ENCODE assay signal across 8 cellular contexts in genomic region chr3:15429080-15429479, GRCh38. TPM values are rescaled to one million over a fixed set of nuclear protein-coding genes. Genes with fewer than 3 reads are reported as not detected.
DNase-seq lines count a peak whose midpoint lies in the region; FAIRE-seq and TF ChIP-seq lines count a peak whose summit lies in the region.

No MANE protein-coding gene starts in this region.

- H3K27ac ChIP-seq in OCI-LY1 (ENCODE audit: low read depth, low read length, poor library complexity, severe bottlenecking) = no peak overlapping the region
- H3K27ac ChIP-seq in ectodermal cell (ENCODE audit: insufficient read depth, low read depth, low read length, poor library complexity, severe bottlenecking) = no peak overlapping the region
- peak overlapping the region; percentile 88 for H3K27ac ChIP-seq in neutrophil

- TF ChIP-seq POLR2A in H54 (IDR thresholded peaks at IDR 0.05; ENCODE audit: low read depth, low read length) (no peak), GM12891 (IDR thresholded peaks at IDR 0.05; ENCODE audit: low read depth, low read length) (no peak)

- peak overlapping the region; percentile 83; the same call in 1 of the 2 replicates for H3K9ac ChIP-seq in OCI-LY1 (ENCODE audit: low read length)

- peaks cover 25% of the 10 kb centered on the region for H3K36me3 Mint-ChIP-seq in Caco-2 (ENCODE audit: insufficient read depth, unreplicated experiment)

- no peak overlapping the region for H3K27ac Mint-ChIP-seq in Caco-2 (ENCODE audit: unreplicated experiment)

- H3K9me3 ChIP-seq in Caco-2 (no peaks in the 10 kb centered on the region), OCI-LY1 (ENCODE audit: low read length) (no peaks in the 10 kb centered on the region), ectodermal cell (ENCODE audit: control insufficient read depth, low read length) (no peaks in the 10 kb centered on the region), neutrophil (no peaks in the 10 kb centered on the region)

- no peak for TF ChIP-seq CTCF in Caco-2 (IDR thresholded peaks at IDR 0.05; ENCODE audit: insufficient read depth in 1 of 2, low read depth in 1 of 2, low read length in 1 of 2, severe bottlenecking in 1 of 2, unreplicated experiment in 1 of 2)
- TF ChIP-seq CTCF in OCI-LY1 (IDR thresholded peaks at IDR 0.05; ENCODE audit: low read length) = no peak
- TF ChIP-seq CTCF in neutrophil (IDR thresholded peaks at IDR 0.05) = no peak

- H3K4me1 ChIP-seq in Caco-2 (no peaks in the 10 kb centered on the region), OCI-LY1 (ENCODE audit: insufficient read depth, low read length, severe bottlenecking) (peaks cover 37% of the 10 kb centered on the region), ectodermal cell (ENCODE audit: control insufficient read depth, insufficient read depth, low read length) (no peaks in the 10 kb centered on the region), neutrophil (ENCODE audit: control insufficient read depth in 1 of 2, insufficient read depth in 1 of 2, low read depth in 1 of 2, low read length in 1 of 2) (peaks cover 18 to 25% of the 10 kb centered on the region in 2 experiments)

- 90 to 94% methylated on average over 6 of the region's 6 CpGs for WGBS in ectodermal cell, 2 experiments

- H4K20me1 ChIP-seq in OCI-LY1 (ENCODE audit: insufficient read depth, low read length) = no peaks in the 10 kb centered on the region

- DNase-seq in Caco-2 (no peak), retina (no peak), H54 (ENCODE audit: insufficient read length, low spot score) (no peak), GM12891 (ENCODE audit: insufficient read length, low spot score) (no peak), NCI-H2029 (lab: John Stamatoyannopoulos, UW) (no peak)

- CTCF ChIA-PET in Caco-2 (lab: Charles Lee) = no interaction called here

- peak overlapping the region; percentile 70 for H3K4me2 ChIP-seq in OCI-LY1 (ENCODE audit: low read length)

- peak overlapping the region; percentile 94 for H3K4me3 Mint-ChIP-seq in Caco-2 (ENCODE audit: unreplicated experiment)

- no peaks in the 10 kb centered on the region for H3K36me3 ChIP-seq in Caco-2 (ENCODE audit: control insufficient read depth, insufficient read depth, low read length)
- H3K36me3 ChIP-seq in OCI-LY1 (ENCODE audit: insufficient read depth, low read length) = peaks cover 37% of the 10 kb centered on the region
- H3K36me3 ChIP-seq in ectodermal cell (ENCODE audit: control insufficient read depth, insufficient read depth, low read length) = peaks cover 4% of the 10 kb centered on the region
- H3K36me3 ChIP-seq in neutrophil = peaks cover 46% of the 10 kb centered on the region

- H3K4me3 ChIP-seq in Caco-2 (ENCODE audit: low read depth, low read length) (peak overlapping the region; percentile 93; the same call in 1 of the 2 replicates), OCI-LY1 (ENCODE audit: low read depth, low read length, poor library complexity, severe bottlenecking) (peak overlapping the region; percentile 95), ectodermal cell (ENCODE audit: insufficient read depth, low read depth, low read length) (peak overlapping the region; percentile 95), neutrophil (ENCODE audit: low read depth in 1 of 2, low read length in 1 of 2) (peak overlapping the region in 1 of 2 experiments; percentile 98)

- FAIRE-seq in H54 (lab: Jason Lieb, UNC) = no peak
- no peak for FAIRE-seq in GM12891 (lab: Jason Lieb, UNC)

- POLR2A ChIA-PET in Caco-2 (lab: Charles Lee) = no interaction called here

- H3F3A ChIP-seq in OCI-LY1 (ENCODE audit: insufficient read depth, low read length) = no peaks in the 10 kb centered on the region

- no TSS peak for BruUV-seq in Caco-2 (replicated peaks; lab: Mats Ljungman, UMichigan)

- no peaks in the 10 kb centered on the region for H3K4me1 Mint-ChIP-seq in Caco-2 (ENCODE audit: low read depth, unreplicated experiment)

- peaks cover 32% of the 10 kb centered on the region for H3K79me2 ChIP-seq in OCI-LY1 (ENCODE audit: insufficient read depth, low read length)

- H3K9me3 Mint-ChIP-seq in Caco-2 (ENCODE audit: unreplicated experiment) = no peaks in the 10 kb centered on the region

- H3K27me3 Mint-ChIP-seq in Caco-2 (ENCODE audit: insufficient read depth, unreplicated experiment) = no peaks in the 10 kb centered on the region

- no peak overlapping the region for H2AFZ ChIP-seq in OCI-LY1 (ENCODE audit: low read length)

- no peaks in the 10 kb centered on the region for H3K9me2 ChIP-seq in OCI-LY1 (ENCODE audit: low read depth, low read length)

- H3K27me3 ChIP-seq in Caco-2 (replicated peaks; ENCODE audit: control insufficient read depth, insufficient read depth, low read length) (no peaks in the 10 kb centered on the region), OCI-LY1 (ENCODE audit: insufficient read depth, low read length) (no peaks in the 10 kb centered on the region), ectodermal cell (ENCODE audit: control insufficient read depth, insufficient read depth, low read length, poor library complexity, severe bottlenecking) (no peaks in the 10 kb centered on the region), neutrophil (no peaks in the 10 kb centered on the region)

- intact Hi-C loops in Caco-2 (cut with micrococcal nuclease; ENCODE audit: unreplicated experiment) = no loop called here

TF ChIP-seq in GM12891, 5 proteins besides CTCF, POLR2A, EP300 and RAD21:
- TF ChIP-seq PAX5 (IDR thresholded peaks at IDR 0.05; ENCODE audit: insufficient read depth, low read length, severe bottlenecking) (no peak), POLR2AphosphoS5 (IDR thresholded peaks at IDR 0.05; ENCODE audit: low read depth, low read length) (no peak), POU2F2 (IDR thresholded peaks at IDR 0.05; ENCODE audit: low read depth, low read length) (no peak), TAF1 (IDR thresholded peaks at IDR 0.05; ENCODE audit: low read depth, low read length) (no peak), SPI1 (IDR thresholded peaks at IDR 0.05; ENCODE audit: low read depth, low read length) (no peak)

RNA-seq across cellular contexts. Expression of gene EAF1, which starts 1.7 kb away (rescaled TPM):
- 33.0 and 33.5 TPM in 2 replicates for total RNA-seq in Caco-2 (2022)
- polyA plus RNA-seq in ectodermal cell (2013, experiment 1 of 4) = 25.8 TPM
- polyA plus RNA-seq in ectodermal cell (2013, experiment 2 of 4) = 28.5 TPM
- polyA plus RNA-seq in ectodermal cell (2013, experiment 3 of 4) = 26.1 TPM
- 27.0 TPM for polyA plus RNA-seq in ectodermal cell (2013, experiment 4 of 4)
- 9.0 TPM for polyA plus RNA-seq in GM12891 (2012; ENCODE audit: low read depth, missing spikeins)

RNA-seq across cellular contexts. Expression of gene METTL6, which starts 1.7 kb away (rescaled TPM):
- total RNA-seq in Caco-2 (2022) = 18.5 and 18.9 TPM in 2 replicates
- 25.7 TPM for polyA plus RNA-seq in ectodermal cell (2013, experiment 1 of 4)
- polyA plus RNA-seq in ectodermal cell (2013, experiment 2 of 4) = 27.6 TPM
- 25.6 TPM for polyA plus RNA-seq in ectodermal cell (2013, experiment 3 of 4)
- polyA plus RNA-seq in ectodermal cell (2013, experiment 4 of 4) = 25.1 TPM
- polyA plus RNA-seq in GM12891 (2012; ENCODE audit: low read depth, missing spikeins) = 12.1 TPM
